ENCODE assay signal across 8 cellular contexts in genomic region chr10:100186253-100186780, GRCh38. TPM values are rescaled to one million over a fixed set of nuclear protein-coding genes. Genes with fewer than 3 reads are reported as not detected.
DNase-seq lines count a peak whose midpoint lies in the region; ATAC-seq and TF ChIP-seq lines count a peak whose summit lies in the region.

No MANE protein-coding gene starts in this region.

- TF ChIP-seq CTCF in GM12864 (IDR thresholded peaks at IDR 0.05; ENCODE audit: low read depth, low read length, missing control alignments): no peak
- no peak for TF ChIP-seq CTCF in brain microvascular endothelial cell (IDR thresholded peaks at IDR 0.05; ENCODE audit: low read depth, low read length, missing control alignments)
- no peak for TF ChIP-seq CTCF in kidney epithelial cell (IDR thresholded peaks at IDR 0.05; ENCODE audit: insufficient read depth, low read length, poor library complexity, severe bottlenecking)
- no peak for TF ChIP-seq CTCF in stomach (IDR thresholded peaks at IDR 0.05)

- peaks cover 8% of the 10 kb centered on the region for H3K36me3 ChIP-seq in brain microvascular endothelial cell (replicated peaks)
- no peaks in the 10 kb centered on the region for H3K36me3 ChIP-seq in kidney epithelial cell (ENCODE audit: control insufficient read depth, insufficient read depth, low read length)
- peaks cover 9 to 50% (median 35%) of the 10 kb centered on the region in 4 donors for H3K36me3 ChIP-seq in stomach

- H3K27ac ChIP-seq in brain microvascular endothelial cell (peak overlapping the region; percentile 55), stomach (peak overlapping the region; percentile 85 to 92 (median 88))

- no peak for TF ChIP-seq EP300 in stomach (IDR thresholded peaks at IDR 0.05)

- ATAC-seq in HG02840 (IDR thresholded peaks at IDR 0.05; ENCODE audit: low FRiP score, unreplicated experiment): peak; percentile 44

- no peak for TF ChIP-seq POLR2A in stomach (IDR thresholded peaks at IDR 0.05)

- peak overlapping the region; percentile 91 for H3K4me3 ChIP-seq in GM12864 (ENCODE audit: low read depth, low read length)
- peak overlapping the region; percentile 88 for H3K4me3 ChIP-seq in brain microvascular endothelial cell (ENCODE audit: low read depth, low read length)
- H3K4me3 ChIP-seq in kidney epithelial cell (ENCODE audit: low read depth, low read length): peak overlapping the region; percentile 89
- H3K4me3 ChIP-seq in stomach: peak overlapping the region; percentile 65 to 92 (median 70)

- in situ Hi-C loops in brain microvascular endothelial cell (cut with HindIII; ENCODE audit: low pct_ligation_motif_present, low sequenced_read_pairs): no loop called here

- no peaks in the 10 kb centered on the region for H3K9me3 ChIP-seq in stomach

- peaks cover 25 to 47% (median 35%) of the 10 kb centered on the region in 4 donors for H3K4me1 ChIP-seq in stomach

- H3K27me3 ChIP-seq in brain microvascular endothelial cell (replicated peaks): no peaks in the 10 kb centered on the region
- no peaks in the 10 kb centered on the region for H3K27me3 ChIP-seq in kidney epithelial cell (ENCODE audit: control insufficient read depth, insufficient read depth, low read length)
- H3K27me3 ChIP-seq in stomach: no peaks in the 10 kb centered on the region

- peak; percentile 65 for DNase-seq in AG08395 (ENCODE audit: low spot score)
- DNase-seq in GM12864 (ENCODE audit: low read depth): no peak
- DNase-seq in NCI-H446 (lab: John Stamatoyannopoulos, UW): peak; percentile 8 to 12
- DNase-seq in brain microvascular endothelial cell: no peak
- DNase-seq in kidney epithelial cell (ENCODE audit: low read depth): no peak
- DNase-seq in stomach: no peak
- no peak for DNase-seq in middle frontal gyrus (ENCODE audit: extremely low spot score, low spot score)

- intact Hi-C loops in stomach (cut with DNase I; ENCODE audit: low total_unique reads): no loop called here

- WGBS in stomach, 5 donors: 0 to 1% (median 1%) methylated on average over 14 of the region's 14 CpGs

RNA-seq across cellular contexts. Expression of gene ERLIN1, which starts 0.5 kb away (rescaled TPM):
- total RNA-seq in kidney epithelial cell: 10.3 and 17.7 TPM in 2 replicates
- total RNA-seq in stomach: 10 to 100 TPM in 2 of 5 donors, 1 to 10 TPM in 3; 5.8 to 61.5 (median 9.8) TPM
- polyA plus RNA-seq in stomach: 1 to 10 TPM; 4.4 to 9.5 (median 5.9) TPM

RNA-seq across cellular contexts. Expression of gene CHUK, which starts 43.1 kb away (rescaled TPM):
- 19.7 and 25.9 TPM in 2 replicates for total RNA-seq in kidney epithelial cell
- total RNA-seq in stomach: 10 to 100 TPM in 4 of 5 donors, under 1 TPM in 1; 0.58 to 39.7 (median 15.6) TPM
- polyA plus RNA-seq in stomach: 10 to 100 TPM in 2 of 3 donors, 1 to 10 TPM in 1; 6.9 to 17.7 (median 11.7) TPM

Comparison
In these comparisons a context has a peak if more than half of its experiments do, and no peak if none do; other contexts are left out.
1. DNase-seq: peak in AG08395 (single experiment) and NCI-H446 (2 of 2); none in GM12864 (single experiment), brain microvascular endothelial cell (single experiment), kidney epithelial cell (single experiment), stomach (single experiment) and middle frontal gyrus (single experiment).
2. Peak in every context shown above with its lines, with median percentiles within 50 percentile points of each other: H3K4me3 ChIP-seq.